ENCODE assay signal across 1 cellular context in the genomic region with DNA sequence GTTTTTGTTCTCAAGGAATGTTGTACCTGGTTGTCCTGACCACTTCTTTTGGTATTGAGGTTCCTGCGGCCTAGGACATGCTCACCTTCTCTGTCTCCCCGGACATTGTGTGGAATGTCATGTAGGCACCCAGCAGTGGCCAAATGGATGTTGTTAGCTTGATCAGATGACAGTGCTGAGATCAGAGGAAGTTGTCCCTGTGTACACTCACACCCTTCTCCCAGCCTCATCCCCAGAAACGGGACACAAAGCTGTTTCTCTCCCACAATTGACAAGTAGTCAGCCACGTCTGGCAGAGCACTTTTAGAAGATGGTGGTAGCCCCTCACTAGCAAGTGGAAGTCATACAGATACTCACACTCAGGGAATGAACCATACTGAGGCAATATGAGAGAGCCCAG.
TF ChIP-seq lines count a peak whose summit lies in the region.

No MANE protein-coding gene starts in this region.

TF ChIP-seq in IMR-90, 13 proteins besides CTCF, POLR2A, EP300 and RAD21 (continued from another document):
- TF ChIP-seq RFX5 (IDR thresholded peaks at IDR 0.05; ENCODE audit: low read depth, low read length) (no peak), MAFK (IDR thresholded peaks at IDR 0.05; ENCODE audit: low read depth, low read length) (no peak), BHLHE40 (IDR thresholded peaks at IDR 0.05; ENCODE audit: low read depth, low read length) (no peak), SMC3 (IDR thresholded peaks at IDR 0.05; ENCODE audit: low read depth, low read length) (no peak), MXI1 (IDR thresholded peaks at IDR 0.05; ENCODE audit: borderline replicate concordance, low read depth, low read length) (no peak), CHD1 (IDR thresholded peaks at IDR 0.05; ENCODE audit: low read depth, low read length) (no peak)
- TF ChIP-seq, protein P1, sequence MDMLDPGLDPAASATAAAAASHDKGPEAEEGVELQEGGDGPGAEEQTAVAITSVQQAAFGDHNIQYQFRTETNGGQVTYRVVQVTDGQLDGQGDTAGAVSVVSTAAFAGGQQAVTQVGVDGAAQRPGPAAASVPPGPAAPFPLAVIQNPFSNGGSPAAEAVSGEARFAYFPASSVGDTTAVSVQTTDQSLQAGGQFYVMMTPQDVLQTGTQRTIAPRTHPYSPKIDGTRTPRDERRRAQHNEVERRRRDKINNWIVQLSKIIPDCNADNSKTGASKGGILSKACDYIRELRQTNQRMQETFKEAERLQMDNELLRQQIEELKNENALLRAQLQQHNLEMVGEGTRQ (IDR thresholded peaks at IDR 0.05; ENCODE audit: low read depth, low read length): no peak
